ENCODE assay signal across 8 cellular contexts in the genomic region with DNA sequence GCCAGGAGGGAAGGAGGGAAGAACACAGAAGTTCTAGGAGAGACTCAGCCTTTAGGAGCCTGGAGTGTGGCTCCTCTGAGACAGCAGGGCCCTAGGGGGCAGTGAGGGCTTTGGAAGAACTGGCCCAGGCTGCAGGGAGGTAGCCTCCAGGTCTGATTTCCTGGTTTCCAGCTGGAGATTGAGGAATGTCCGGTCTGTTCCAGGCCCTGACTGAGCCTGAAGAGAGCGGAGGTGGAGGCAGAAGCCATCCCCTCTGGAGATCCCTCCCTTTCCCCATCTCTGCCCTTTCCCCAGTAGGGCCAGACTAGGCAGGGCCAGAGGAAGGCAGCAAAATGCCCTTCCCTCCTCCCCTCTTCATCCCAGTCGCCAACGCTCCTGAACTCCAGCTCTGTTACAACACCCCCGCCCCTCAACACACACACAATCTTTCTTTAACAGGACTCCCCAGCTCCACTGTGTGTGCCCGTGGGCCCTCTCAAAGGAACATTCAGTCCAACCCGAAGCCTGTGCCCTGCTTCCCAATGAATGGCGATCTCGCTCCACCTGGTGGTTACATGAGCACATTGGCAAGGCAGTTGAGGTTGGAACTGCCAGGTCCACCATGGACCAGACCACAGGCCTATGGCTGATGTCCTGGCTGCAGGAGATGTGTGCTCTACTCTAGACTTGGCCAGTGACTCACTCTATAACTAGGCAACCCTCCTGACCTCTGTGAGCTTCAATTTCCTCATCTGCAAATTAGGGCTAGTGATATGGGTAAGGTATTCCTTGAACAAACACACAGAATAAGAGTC. TPM values are rescaled to one million over a fixed set of nuclear protein-coding genes. Genes with fewer than 3 reads are reported as not detected.
DNase-seq lines count a peak whose midpoint lies in the region; ATAC-seq and TF ChIP-seq lines count a peak whose summit lies in the region.

No MANE protein-coding gene starts in this region.

- H3K9me3 ChIP-seq in T-helper 17 cell (ENCODE audit: control insufficient read depth, low read length, poor library complexity, severe bottlenecking) (no peaks in the 10 kb centered on the region), left ventricle myocardium inferior (replicated peaks) (no peaks in the 10 kb centered on the region), prostate gland (no peaks in the 10 kb centered on the region), upper lobe of left lung (no peaks in the 10 kb centered on the region)

- H3K27me3 Mint-ChIP-seq in T-helper 17 cell = no peaks in the 10 kb centered on the region

- TF ChIP-seq EP300 in upper lobe of left lung (IDR thresholded peaks at IDR 0.05) = no peak

- H3K27ac ChIP-seq in angular gyrus (ENCODE audit: low read depth, low read length) (peak overlapping the region; percentile 90), left ventricle myocardium inferior (replicated peaks) (peak overlapping the region; percentile 84), prostate gland (peak overlapping the region; percentile 81 to 90), upper lobe of left lung (peak overlapping the region; percentile 61 to 87 (median 80))

- no peaks in the 10 kb centered on the region for H3K27me3 ChIP-seq in left ventricle myocardium inferior (ENCODE audit: low read depth)
- no peaks in the 10 kb centered on the region for H3K27me3 ChIP-seq in prostate gland (replicated peaks; ENCODE audit: insufficient read depth)
- no peaks in the 10 kb centered on the region for H3K27me3 ChIP-seq in upper lobe of left lung

- H3K4me3 ChIP-seq in left ventricle myocardium inferior (no peak overlapping the region), prostate gland (no peak overlapping the region), upper lobe of left lung (no peak overlapping the region)

- H3K4me1 ChIP-seq in left ventricle myocardium inferior (peaks cover 11% of the 10 kb centered on the region), prostate gland (replicated peaks) (peaks cover 11% of the 10 kb centered on the region), upper lobe of left lung (peaks cover 6 to 18% (median 11%) of the 10 kb centered on the region in 4 donors)

- H3K4me1 Mint-ChIP-seq in T-helper 17 cell = peaks cover 13% of the 10 kb centered on the region

- no peak for TF ChIP-seq POLR2A in prostate gland (IDR thresholded peaks at IDR 0.05)
- no peak for TF ChIP-seq POLR2A in upper lobe of left lung (IDR thresholded peaks at IDR 0.05)

- intact Hi-C loops in left ventricle myocardium inferior (cut with micrococcal nuclease) = no loop called here
- intact Hi-C loops in prostate gland (cut with DNase I) = loop anchor here (1.0 to 10.0 kb wide), 3 partner anchors 38 to 97 kb away; no protein-coding TSS in a partner anchor

- 4% methylated on average over 9 of the region's 9 CpGs for WGBS in prostate gland
- WGBS in upper lobe of left lung, 2 donors = 1 to 6% methylated on average over 7 to 9 of the region's 9 CpGs

- peak; percentile 92 for TF ChIP-seq CTCF in left ventricle myocardium inferior (IDR thresholded peaks at IDR 0.05; ENCODE audit: borderline replicate concordance)
- peak; percentile 51 to 97 (median 95) for TF ChIP-seq CTCF in prostate gland (IDR thresholded peaks at IDR 0.05)
- TF ChIP-seq CTCF in upper lobe of left lung (IDR thresholded peaks at IDR 0.05) = peak; percentile 82 to 98 (median 94)

- H3K36me3 ChIP-seq in left ventricle myocardium inferior = no peaks in the 10 kb centered on the region
- H3K36me3 ChIP-seq in prostate gland = no peaks in the 10 kb centered on the region
- H3K36me3 ChIP-seq in upper lobe of left lung = no peaks in the 10 kb centered on the region

- DNase-seq in CMK (ENCODE audit: low read depth) (peak; percentile 68), NCI-H1417 treated with DMSO at 0.1 percent for 48 hours (lab: John Stamatoyannopoulos, UW) (peak; percentile 45), T-helper 17 cell (peak; percentile 55 to 73 (median 62)), left ventricle myocardium inferior (peak; percentile 82), prostate gland (ENCODE audit: low spot score) (peak; percentile 89), upper lobe of left lung (peak in 1 of 2 donors; percentile 92)

- H3K4me3 Mint-ChIP-seq in T-helper 17 cell = no peak overlapping the region

- ATAC-seq in GM21786 (IDR thresholded peaks at IDR 0.05; ENCODE audit: unreplicated experiment) (peak; percentile 78), T-helper 17 cell (peak; percentile 99), upper lobe of left lung (ENCODE audit: low FRiP score in 2 of 2) (peak; percentile 95 to 96)

- H3K27ac Mint-ChIP-seq in T-helper 17 cell = peak overlapping the region; percentile 89

- H3K36me3 Mint-ChIP-seq in T-helper 17 cell (ENCODE audit: low read depth) = no peaks in the 10 kb centered on the region

RNA-seq across cellular contexts. Expression of a gene that starts 32.0 kb away (rescaled TPM):
- 100 to 1,000 TPM; 173 to 175 TPM for total RNA-seq in T-helper 17 cell
- total RNA-seq in left ventricle myocardium inferior = 363 TPM
- total RNA-seq in prostate gland = 100 to 1,000 TPM in 1 of 2 donors, 10 to 100 TPM in 1; 97.3 to 132 TPM
- 100 to 1,000 TPM; 129 to 290 (median 153) TPM for total RNA-seq in upper lobe of left lung

RNA-seq across cellular contexts. Expression of a gene that starts 36.2 kb away (rescaled TPM):
- total RNA-seq in T-helper 17 cell (10 to 100 TPM; 74.5 to 76.3 TPM), left ventricle myocardium inferior (59.0 TPM), prostate gland (100 to 1,000 TPM; 100 to 123 TPM), upper lobe of left lung (10 to 100 TPM; 55.0 to 91.1 (median 84.0) TPM)

RNA-seq across cellular contexts. Expression of a gene that starts 38.7 kb away (rescaled TPM):
- total RNA-seq in T-helper 17 cell (10 to 100 TPM; 35.0 to 37.8 TPM), left ventricle myocardium inferior (54.6 TPM), prostate gland (10 to 100 TPM; 90.0 to 92.5 TPM), upper lobe of left lung (100 to 1,000 TPM in 2 of 6 donors, 10 to 100 TPM in 4; 65.8 to 120 (median 75.5) TPM)
